ENCODE assay signal across 23 cellular contexts in genomic region chr1:6033124-6033523, GRCh38. TPM values are rescaled to one million over a fixed set of nuclear protein-coding genes. Genes with fewer than 3 reads are reported as not detected.
DNase-seq lines count a peak whose midpoint lies in the region; ATAC-seq, FAIRE-seq and TF ChIP-seq lines count a peak whose summit lies in the region.
"Had no signal": no experiment of that assay in that cellular context is flagged by ENCODE, and none has a peak within 500 bp of the region (broad histone marks: within the 10 kb centered on the region; RNA-seq: fewer than 3 reads in every experiment).

No MANE protein-coding gene starts in this region.

- DNase-seq in Right ventricle myocardium inferior (ENCODE audit: missing footprints) (peak; percentile 67), left ventricle myocardium superior (no peak), bronchial epithelial cell (ENCODE audit: low read depth) (no peak), trophoblast cell (no peak), NCI-H2227 treated with DMSO at 0.1 percent for 48 hours (lab: John Stamatoyannopoulos, UW) (no peak)
- DNase-seq: activated naive CD4-positive, alpha-beta T cell treated with anti-CD3 and anti-CD28 coated beads, Interleukin-2, amount 10 ng/mL, durations not matched to agents 7 days and 5 days; activated T-cell treated with anti-CD3 and anti-CD28 coated beads, Interleukin-2, amount 50 U/mL, for 48 hours; aorta; central memory CD4-positive, alpha-beta T cell; H7; mammary epithelial cell; NCI-H1105; NCI-H2029; NCI-H69; SHP77 treated with DMSO at 0.1 percent for 48 hours; stimulated activated CD4-positive, alpha-beta T cell treated with anti-CD3 and anti-CD28 coated beads, Interleukin-4, amount 100 ng/mL, for 4 hours; stimulated activated naive B cell treated with anti-CD40 and anti-IgM and Interleukin-4, amounts not matched to agents 10 μg/mL and 1 μg/mL and 100 μg/mL, for 72 hours; SW 1271 had no signal

- no peak overlapping the region for H2BK120ac ChIP-seq in trophoblast cell (ENCODE audit: insufficient read depth, low read length, poor library complexity)

- ATAC-seq in Right ventricle myocardium inferior (no peak), left ventricle myocardium superior (no peak), GM21390 (IDR thresholded peaks at IDR 0.05; ENCODE audit: unreplicated experiment) (no peak), HG03378 (IDR thresholded peaks at IDR 0.05; ENCODE audit: unreplicated experiment) (no peak)
- ATAC-seq: stimulated activated naive B cell treated with anti-CD40 and anti-IgM and Interleukin-4, amounts not matched to agents 10 μg/mL and 1 μg/mL and 100 μg/mL, for 72 hours had no signal

- H2BK12ac ChIP-seq in trophoblast cell (ENCODE audit: low read length) = no peak overlapping the region

- peaks cover 2% of the 10 kb centered on the region for H3K27me3 ChIP-seq in bronchial epithelial cell (ENCODE audit: control insufficient read depth, insufficient read depth, low read length)
- H3K27me3 ChIP-seq in trophoblast cell (ENCODE audit: insufficient read depth, low read length) = no peaks in the 10 kb centered on the region

- H3K4me2 ChIP-seq in trophoblast cell (ENCODE audit: low read length) = no peak overlapping the region

- no peak overlapping the region for H4K91ac ChIP-seq in trophoblast cell (ENCODE audit: low read depth, low read length)

- CTCF ChIA-PET in HEK293 (lab: Yijun Ruan, JAX) = interaction anchor here (0.6 to 1.4 kb wide), 5 partner anchors 15 to 359 kb away, joined by 3 to 5 read pairs (median 4); no protein-coding TSS in a partner anchor

- no peaks in the 10 kb centered on the region for H3K79me1 ChIP-seq in trophoblast cell (ENCODE audit: low read length)

- no peak overlapping the region for H4K12ac ChIP-seq in trophoblast cell (ENCODE audit: low read depth, low read length)

- H3K9me3 ChIP-seq in HEK293 (ENCODE audit: control insufficient read depth, insufficient read depth, low read depth, low read length) = no peaks in the 10 kb centered on the region
- no peaks in the 10 kb centered on the region for H3K9me3 ChIP-seq in trophoblast cell (ENCODE audit: insufficient read depth, low read depth, low read length)

- H2AK5ac ChIP-seq in trophoblast cell (ENCODE audit: low read length) = no peak overlapping the region

- H3K4ac ChIP-seq in trophoblast cell (ENCODE audit: low read depth, low read length) = no peak overlapping the region

- H3K4me3 ChIP-seq in HEK293 (ENCODE audit: low read depth, low read length) (no peak overlapping the region), bronchial epithelial cell (ENCODE audit: low read depth, low read length) (no peak overlapping the region), trophoblast cell (ENCODE audit: low read depth, low read length) (peak overlapping the region; percentile 61)

- no peak overlapping the region for H3K14ac ChIP-seq in trophoblast cell (ENCODE audit: low read length)

- no CpG with 5 or more reads among the region's 8 CpGs for WGBS in trophoblast cell (ENCODE audit: extremely low coverage, insufficient coverage, insufficient read length)

- no peak overlapping the region for H2BK5ac ChIP-seq in trophoblast cell (ENCODE audit: low read depth, low read length, poor library complexity)

- intact Hi-C loops in Right ventricle myocardium inferior (cut with DNase I) = no loop called here
- intact Hi-C loops in left ventricle myocardium superior (cut with micrococcal nuclease) = no loop called here

- H3K79me2 ChIP-seq in trophoblast cell (ENCODE audit: control insufficient read depth, insufficient read depth, low read length, poor library complexity) = no peaks in the 10 kb centered on the region

- H3K27ac ChIP-seq in HEK293 (ENCODE audit: extremely low read depth, low read depth, low read length) = no peak overlapping the region
- H3K27ac ChIP-seq in trophoblast cell (ENCODE audit: low read depth, low read length) = no peak overlapping the region
- H3K27ac ChIP-seq: C4-2B had no signal

- FAIRE-seq in bronchial epithelial cell (lab: Jason Lieb, UNC) = peak; percentile 96
- FAIRE-seq: frontal cortex had no signal

- H3K23ac ChIP-seq in trophoblast cell (ENCODE audit: low read length) = peak overlapping the region; percentile 70

- H2AFZ ChIP-seq in trophoblast cell (ENCODE audit: insufficient read depth, low read length, poor library complexity) = no peak overlapping the region

- no peak overlapping the region for H4K8ac ChIP-seq in trophoblast cell (ENCODE audit: low read depth, low read length)

- POLR2A ChIA-PET in HEK293 (lab: Yijun Ruan, JAX) = no interaction called here

- H3K36me3 ChIP-seq in HEK293 (ENCODE audit: control insufficient read depth in 2 of 2, insufficient read depth in 1 of 2, low read length in 2 of 2) (no peaks in the 10 kb centered on the region), bronchial epithelial cell (ENCODE audit: control insufficient read depth, insufficient read depth, low read length) (no peaks in the 10 kb centered on the region), trophoblast cell (ENCODE audit: control insufficient read depth in 1 of 2, insufficient read depth in 2 of 2, low read length in 2 of 2) (no peaks in the 10 kb centered on the region)

- no peak overlapping the region for H3K9ac ChIP-seq in trophoblast cell (ENCODE audit: low read length)

- no peak overlapping the region for H3K18ac ChIP-seq in trophoblast cell (ENCODE audit: low read length)

- peaks cover 2% of the 10 kb centered on the region for H3K4me1 ChIP-seq in HEK293 (ENCODE audit: control insufficient read depth, insufficient read depth, low read length)
- no peaks in the 10 kb centered on the region for H3K4me1 ChIP-seq in trophoblast cell (ENCODE audit: control insufficient read depth in 1 of 2, insufficient read depth in 2 of 2, low read length in 2 of 2)

- no peak for TF ChIP-seq CTCF in HEK293 (tag by site-specific recombination; IDR thresholded peaks at IDR 0.05)
- TF ChIP-seq CTCF in bronchial epithelial cell (IDR thresholded peaks at IDR 0.05; ENCODE audit: insufficient read depth, low read length, severe bottlenecking) = no peak

TF ChIP-seq in HEK293, 187 proteins besides CTCF, POLR2A, EP300 and RAD21 (continues in another document):
- TF ChIP-seq, protein P1, sequence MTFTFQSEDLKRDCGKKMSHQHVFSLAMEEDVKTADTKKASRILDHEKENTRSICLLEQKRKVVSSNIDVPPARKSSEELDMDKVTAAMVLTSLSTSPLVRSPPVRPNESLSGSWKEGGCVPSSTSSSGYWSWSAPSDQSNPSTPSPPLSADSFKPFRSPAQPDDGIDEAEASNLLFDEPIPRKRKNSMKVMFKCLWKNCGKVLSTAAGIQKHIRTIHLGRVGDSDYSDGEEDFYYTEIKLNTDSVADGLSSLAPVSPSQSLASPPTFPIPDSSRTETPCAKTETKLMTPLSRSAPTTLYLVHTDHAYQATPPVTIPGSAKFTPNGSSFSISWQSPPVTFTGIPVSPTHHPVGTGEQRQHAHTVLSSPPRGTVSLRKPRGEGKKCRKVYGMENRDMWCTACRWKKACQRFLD (tag by site-specific recombination; IDR thresholded peaks at IDR 0.05) = no peak
- TF ChIP-seq, protein P2, sequence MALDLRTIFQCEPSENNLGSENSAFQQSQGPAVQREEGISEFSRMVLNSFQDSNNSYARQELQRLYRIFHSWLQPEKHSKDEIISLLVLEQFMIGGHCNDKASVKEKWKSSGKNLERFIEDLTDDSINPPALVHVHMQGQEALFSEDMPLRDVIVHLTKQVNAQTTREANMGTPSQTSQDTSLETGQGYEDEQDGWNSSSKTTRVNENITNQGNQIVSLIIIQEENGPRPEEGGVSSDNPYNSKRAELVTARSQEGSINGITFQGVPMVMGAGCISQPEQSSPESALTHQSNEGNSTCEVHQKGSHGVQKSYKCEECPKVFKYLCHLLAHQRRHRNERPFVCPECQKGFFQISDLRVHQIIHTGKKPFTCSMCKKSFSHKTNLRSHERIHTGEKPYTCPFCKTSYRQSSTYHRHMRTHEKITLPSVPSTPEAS (tag by site-specific recombination; IDR thresholded peaks at IDR 0.05) = peak; percentile 99
- TF ChIP-seq ZBTB10 (tag by site-specific recombination; IDR thresholded peaks at IDR 0.05) (0 out of 2 replicates have a peak, but pooled peaks have one; percentile 19), ZNF600 (tag by site-specific recombination; IDR thresholded peaks at IDR 0.05) (no peak), KLF9 (tag by site-specific recombination; IDR thresholded peaks at IDR 0.05; ENCODE audit: low read depth) (0 out of 2 replicates have a peak, but pooled peaks have one; percentile 16), ZFHX2 (tag by site-specific recombination; conservative IDR thresholded peaks at IDR 0.05) (peak; percentile 93), ZNF530 (tag by site-specific recombination; IDR thresholded peaks at IDR 0.05; ENCODE audit: low read depth) (no peak)

RNA-seq across cellular contexts. Expression of gene KCNAB2, which starts 12.6 kb away (rescaled TPM):
- total RNA-seq in Right ventricle myocardium inferior (21.0 TPM), left ventricle myocardium superior (18.5 TPM), bronchial epithelial cell (1.3 and 1.8 TPM in 2 replicates)
- polyA plus RNA-seq in trophoblast cell (2013) = 0.55 and 0.57 TPM in 2 replicates

RNA-seq across cellular contexts. Expression of gene NPHP4, which starts 40.9 kb away (rescaled TPM):
- total RNA-seq in Right ventricle myocardium inferior = 4.8 TPM
- total RNA-seq in left ventricle myocardium superior = 4.9 TPM
- total RNA-seq in bronchial epithelial cell = 3.2 and 6.8 TPM in 2 replicates
- 2.2 and 2.4 TPM in 2 replicates for polyA plus RNA-seq in trophoblast cell (2013)
